Comparison of ENCODE assay signal across 19 cellular contexts in the genomic region with DNA sequence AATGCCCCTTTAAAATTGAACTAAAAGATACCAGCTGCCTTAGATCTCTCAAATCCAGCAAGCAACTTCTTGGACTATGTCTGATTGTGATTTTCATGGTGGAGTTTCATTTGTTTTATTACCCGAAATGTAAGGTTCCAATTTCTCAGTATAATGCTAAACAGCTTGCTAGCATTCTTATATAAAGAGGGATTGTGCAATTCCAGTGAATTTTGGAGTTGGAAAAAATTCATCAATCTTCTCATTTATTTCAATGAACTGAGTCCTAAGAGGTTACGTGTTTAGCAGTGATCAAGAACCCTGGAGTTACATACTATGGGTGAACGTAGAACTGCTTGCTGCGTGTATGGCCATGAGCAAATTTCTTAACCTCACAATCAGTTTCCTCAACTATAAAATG. TPM values are rescaled to one million over a fixed set of nuclear protein-coding genes. Genes with fewer than 3 reads are reported as not detected.
DNase-seq lines count a peak whose midpoint lies in the region; ATAC-seq and TF ChIP-seq lines count a peak whose summit lies in the region.
"Had no signal": no experiment of that assay in that cellular context is flagged by ENCODE, and none has a peak within 500 bp of the region (broad histone marks: within the 10 kb centered on the region; RNA-seq: fewer than 3 reads in every experiment).

No MANE protein-coding gene starts in this region.

- in situ Hi-C loops in IMR-90 (cut with MboI; ENCODE audit: low sequenced_read_pairs): no loop called here

- no peaks in the 10 kb centered on the region for H4K20me1 ChIP-seq in IMR-90 (ENCODE audit: insufficient read depth, low read length)

- no peak overlapping the region for H4K5ac ChIP-seq in IMR-90 (ENCODE audit: low read depth, low read length)

- H3K9me3 Mint-ChIP-seq in activated T-cell treated with anti-CD3 and anti-CD28 coated beads, Interleukin-2, amount 50 U/mL, for 24 hours: no peaks in the 10 kb centered on the region
- H3K9me3 Mint-ChIP-seq: CD4-positive, alpha-beta memory T cell had no signal

- peak overlapping the region; percentile 97 for H3K27ac Mint-ChIP-seq in activated T-cell treated with anti-CD3 and anti-CD28 coated beads, Interleukin-2, amount 50 U/mL, for 24 hours
- H3K27ac Mint-ChIP-seq: CD4-positive, alpha-beta memory T cell had no signal

- H3K27ac ChIP-seq in IMR-90 (ENCODE audit: insufficient read depth, low read length) (no peak overlapping the region), spleen (peak overlapping the region in 6 of 8 donors; percentile 9 to 76 (median 50))
- H3K27ac ChIP-seq: 22Rv1, Peyer's patch had no signal

- CTCF ChIA-PET in IMR-90 (lab: Yijun Ruan, JAX): no interaction called here

- TF ChIP-seq CTCF in IMR-90 (conservative IDR thresholded peaks at IDR 0.05; ENCODE audit: low read depth, low read length) (no peak), spleen (IDR thresholded peaks at IDR 0.05 in 8 of 11, conservative IDR thresholded peaks at IDR 0.05 in 3 of 11) (no peak), mucosa of descending colon (IDR thresholded peaks at IDR 0.05) (no peak)

- no peak overlapping the region for H3K56ac ChIP-seq in IMR-90 (ENCODE audit: extremely low read depth, insufficient read depth, low read length)

- H3K36me3 ChIP-seq in IMR-90 (ENCODE audit: control insufficient read depth, insufficient read depth, low read length) (no peaks in the 10 kb centered on the region), spleen (no peaks in the 10 kb centered on the region), mucosa of descending colon (ENCODE audit: low read depth) (no peaks in the 10 kb centered on the region)
- H3K36me3 ChIP-seq: HAP-1, Peyer's patch had no signal

- H2AFZ ChIP-seq in IMR-90 (replicated peaks; ENCODE audit: low read length, poor library complexity): no peak overlapping the region

- no peak for ATAC-seq in IMR-90 (ENCODE audit: low read depth)
- no peak for ATAC-seq in mucosa of descending colon

- no peak overlapping the region for H3K4me3 ChIP-seq in IMR-90 (ENCODE audit: insufficient read depth, low read depth, low read length)
- peak overlapping the region in 1 of 8 donors; percentile 44 for H3K4me3 ChIP-seq in spleen
- no peak overlapping the region for H3K4me3 ChIP-seq in mucosa of descending colon
- H3K4me3 ChIP-seq: Peyer's patch had no signal

- POLR2A ChIA-PET in IMR-90 (lab: Charles Lee; ENCODE audit: unreplicated experiment): no interaction called here

- no peak overlapping the region for H2AK9ac ChIP-seq in IMR-90 (replicated peaks; ENCODE audit: low read depth, low read length, poor library complexity)

- no peaks in the 10 kb centered on the region for H3K36me3 Mint-ChIP-seq in activated T-cell treated with anti-CD3 and anti-CD28 coated beads, Interleukin-2, amount 50 U/mL, for 24 hours (ENCODE audit: low read depth)
- H3K36me3 Mint-ChIP-seq: CD4-positive, alpha-beta memory T cell had no signal

- H3K4me2 ChIP-seq in IMR-90 (ENCODE audit: low read depth, low read length): no peak overlapping the region

- no TSS peak for BruUV-seq in IMR-90 (replicated peaks; lab: Mats Ljungman, UMichigan)

- no peak overlapping the region for H3K14ac ChIP-seq in IMR-90 (replicated peaks; ENCODE audit: low read depth, low read length)

- no peak overlapping the region for H4K91ac ChIP-seq in IMR-90 (ENCODE audit: insufficient read depth, low read depth, low read length)

- no peak overlapping the region for H3K4ac ChIP-seq in IMR-90 (ENCODE audit: low read depth, low read length)

- DNase-seq in activated T-cell treated with anti-CD3 and anti-CD28 coated beads, Interleukin-2, amount 50 U/mL, for 24 hours: no peak
- DNase-seq in activated T-cell treated with anti-CD3 and anti-CD28 coated beads, Interleukin-2, amount 50 U/mL, for 1 hour: no peak
- DNase-seq in IMR-90 (no peak), fibroblast of peridontal ligament (ENCODE audit: extremely low read depth) (peak; percentile 21), spleen (no peak), NCI-H2029 (lab: John Stamatoyannopoulos, UW) (no peak), mucosa of descending colon (no peak), ecto neural progenitor cell (ENCODE audit: low spot score) (no peak)
- DNase-seq: Calu3; CD4-positive, alpha-beta memory T cell; KG1; NCI-H1436; NCI-H2081; NCI-H2227 treated with DMSO at 0.1 percent for 48 hours; NCI-H524; Peyer's patch; Right ventricle myocardium superior had no signal

- no peaks in the 10 kb centered on the region for H3K9me3 ChIP-seq in IMR-90 (ENCODE audit: control insufficient read depth, insufficient read depth, low read length)
- H3K9me3 ChIP-seq in spleen: no peaks in the 10 kb centered on the region
- no peaks in the 10 kb centered on the region for H3K9me3 ChIP-seq in mucosa of descending colon
- H3K9me3 ChIP-seq: HAP-1, Peyer's patch had no signal

- H3K79me1 ChIP-seq in IMR-90 (ENCODE audit: low read depth in 1 of 2, low read length in 2 of 2): no peaks in the 10 kb centered on the region

- 0 out of 2 replicates have a peak overlapping the region, but pooled peaks have one; percentile 47 for H2AK5ac ChIP-seq in IMR-90 (ENCODE audit: low read depth, low read length)

- peaks cover 2% of the 10 kb centered on the region; the same call in 1 of the 2 replicates for H3K4me1 ChIP-seq in IMR-90 (ENCODE audit: control insufficient read depth, insufficient read depth, low read length)
- peaks cover 4 to 85% (median 52%) of the 10 kb centered on the region in 6 donors for H3K4me1 ChIP-seq in spleen
- no peaks in the 10 kb centered on the region for H3K4me1 ChIP-seq in mucosa of descending colon (ENCODE audit: low read depth)
- H3K4me1 ChIP-seq: Peyer's patch had no signal

- H3K23ac ChIP-seq in IMR-90 (ENCODE audit: low read depth, low read length): no peak overlapping the region

- no peak overlapping the region for H2BK5ac ChIP-seq in IMR-90 (ENCODE audit: low read depth, low read length, poor library complexity, severe bottlenecking)

- H3K18ac ChIP-seq in IMR-90 (ENCODE audit: low read depth, low read length): no peak overlapping the region

- intact Hi-C loops in IMR-90 (cut with micrococcal nuclease): no loop called here
- intact Hi-C loops in spleen (cut with DNase I; ENCODE audit: low total_unique reads): no loop called here
- intact Hi-C loops in mucosa of descending colon (cut with DNase I, micrococcal nuclease): no loop called here

- dilution Hi-C loops in IMR-90 (cut with HindIII; ENCODE audit: low sequenced_read_pairs, unreplicated experiment): no loop called here

- no peak overlapping the region for H2BK15ac ChIP-seq in IMR-90 (ENCODE audit: low read depth, low read length)

- WGBS in IMR-90 (ENCODE audit: extremely low coverage in 2 of 2, insufficient read length in 1 of 2), 2 experiments: no CpG with 5 or more reads among the region's 4 CpGs
- 82 to 92% (median 87%) methylated on average over 4 of the region's 4 CpGs for WGBS in spleen, 5 donors

- H3K27me3 ChIP-seq in IMR-90 (ENCODE audit: control insufficient read depth, insufficient read depth, low read length) (peaks cover 6% of the 10 kb centered on the region; the same call in 1 of the 2 replicates), spleen (replicated peaks in 1 of 7) (no peaks in the 10 kb centered on the region)
- H3K27me3 ChIP-seq: Peyer's patch had no signal

- no peak overlapping the region for H2BK20ac ChIP-seq in IMR-90 (ENCODE audit: low read depth, low read length)

- no peaks in the 10 kb centered on the region for H3K27me3 Mint-ChIP-seq in activated T-cell treated with anti-CD3 and anti-CD28 coated beads, Interleukin-2, amount 50 U/mL, for 24 hours

- H3K9me1 ChIP-seq in IMR-90 (ENCODE audit: insufficient read depth, low read length): peaks cover 2% of the 10 kb centered on the region; the same call in 1 of the 2 replicates

- TF ChIP-seq POLR2A in IMR-90 (IDR thresholded peaks at IDR 0.05; ENCODE audit: low read depth, low read length) (no peak), spleen (IDR thresholded peaks at IDR 0.05) (no peak)

- H3K4me3 Mint-ChIP-seq in activated T-cell treated with anti-CD3 and anti-CD28 coated beads, Interleukin-2, amount 50 U/mL, for 24 hours: no peak overlapping the region

- peaks cover 72% of the 10 kb centered on the region for H3K4me1 Mint-ChIP-seq in activated T-cell treated with anti-CD3 and anti-CD28 coated beads, Interleukin-2, amount 50 U/mL, for 24 hours (ENCODE audit: low read depth)

- TF ChIP-seq RAD21 in IMR-90 (IDR thresholded peaks at IDR 0.05; ENCODE audit: low read length): no peak

- no peak overlapping the region for H2BK120ac ChIP-seq in IMR-90 (ENCODE audit: low read depth, low read length)

- no peak overlapping the region for H3K9ac ChIP-seq in IMR-90 (ENCODE audit: low read depth, low read length)

- no peak overlapping the region for H4K8ac ChIP-seq in IMR-90 (ENCODE audit: low read depth in 2 of 2, low read length in 2 of 2)

TF ChIP-seq in IMR-90, 13 proteins besides CTCF, POLR2A, EP300 and RAD21:
- TF ChIP-seq FOS (IDR thresholded peaks at IDR 0.05; ENCODE audit: low read depth, low read length) (no peak), NFE2L2 (IDR thresholded peaks at IDR 0.05; ENCODE audit: low read depth, low read length) (no peak), CHD1 (IDR thresholded peaks at IDR 0.05; ENCODE audit: low read depth, low read length) (no peak), SMC3 (IDR thresholded peaks at IDR 0.05; ENCODE audit: low read depth, low read length) (no peak), RFX5 (IDR thresholded peaks at IDR 0.05; ENCODE audit: low read depth, low read length) (no peak), CEBPB (IDR thresholded peaks at IDR 0.05; ENCODE audit: low read depth, low read length) (peak; percentile 57)
- TF ChIP-seq, protein P1, sequence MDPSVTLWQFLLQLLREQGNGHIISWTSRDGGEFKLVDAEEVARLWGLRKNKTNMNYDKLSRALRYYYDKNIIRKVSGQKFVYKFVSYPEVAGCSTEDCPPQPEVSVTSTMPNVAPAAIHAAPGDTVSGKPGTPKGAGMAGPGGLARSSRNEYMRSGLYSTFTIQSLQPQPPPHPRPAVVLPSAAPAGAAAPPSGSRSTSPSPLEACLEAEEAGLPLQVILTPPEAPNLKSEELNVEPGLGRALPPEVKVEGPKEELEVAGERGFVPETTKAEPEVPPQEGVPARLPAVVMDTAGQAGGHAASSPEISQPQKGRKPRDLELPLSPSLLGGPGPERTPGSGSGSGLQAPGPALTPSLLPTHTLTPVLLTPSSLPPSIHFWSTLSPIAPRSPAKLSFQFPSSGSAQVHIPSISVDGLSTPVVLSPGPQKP (IDR thresholded peaks at IDR 0.05; ENCODE audit: borderline replicate concordance, low read depth, low read length): no peak

RNA-seq across cellular contexts. Expression of a gene that starts 5.5 kb away (rescaled TPM):
- total RNA-seq in IMR-90 (2012; rRNA removed) (56.3 and 60.3 TPM in 2 replicates), spleen (100 to 1,000 TPM; 328 to 455 (median 371) TPM), mucosa of descending colon (10 to 100 TPM; 36.5 to 41.2 (median 38.6) TPM)
- polyA plus RNA-seq in IMR-90 (2012; rRNA removed) (41.2 and 43.6 TPM in 2 replicates), spleen (10 to 100 TPM; 58.1 to 95.2 (median 90.3) TPM)
- 19.0 and 24.4 TPM in 2 replicates for polyA plus RNA-seq in IMR-90 (2012; cell fraction: cytosol; rRNA removed)
- polyA plus RNA-seq in IMR-90 (2012; cell fraction: nucleus; rRNA removed; ENCODE audit: low replicate concordance): 13.4 and 42.1 TPM in 2 replicates
